In genomic region chr12:54431911-54432814, GRCh38 we compare ENCODE assay signal across 2 cellular contexts.
TF ChIP-seq lines count a peak whose summit lies in the region.

No MANE protein-coding gene starts in this region.

TF ChIP-seq in SK-N-SH, 30 proteins besides CTCF, POLR2A, EP300 and RAD21 (continued from another document):
- TF ChIP-seq PBX3 (IDR thresholded peaks at IDR 0.05) = 0 out of 2 replicates have a peak, but pooled peaks have one; percentile 30
- TF ChIP-seq USF1 (IDR thresholded peaks at IDR 0.05; ENCODE audit: borderline replicate concordance, low read depth) = no peak
TF ChIP-seq in SK-N-SH: peak in this region for 2.

TF ChIP-seq in SK-N-SH treated with all-trans-retinoic acid at 6 μM for 48 hours, 23 proteins besides CTCF, POLR2A, EP300 and RAD21:
- TF ChIP-seq TSHZ2 (CRISPR knock-in tag; IDR thresholded peaks at IDR 0.05) (no peak), PATZ1 (CRISPR knock-in tag; IDR thresholded peaks at IDR 0.05; ENCODE audit: borderline replicate concordance) (no peak), ESRRG (CRISPR knock-in tag; IDR thresholded peaks at IDR 0.05) (no peak), CSRNP3 (CRISPR knock-in tag; IDR thresholded peaks at IDR 0.05) (no peak)
